In genomic region chr10:36489928-36490279, GRCh38 we compare ENCODE assay signal across 13 cellular contexts.
DNase-seq lines count a peak whose midpoint lies in the region; TF ChIP-seq lines count a peak whose summit lies in the region.
"Had no signal": no experiment of that assay in that cellular context is flagged by ENCODE, and none has a peak within 500 bp of the region (broad histone marks: within the 10 kb centered on the region; RNA-seq: fewer than 3 reads in every experiment).

No MANE protein-coding gene starts in this region.

- H2AFZ ChIP-seq in OCI-LY7 (ENCODE audit: low read length) = no peak overlapping the region

- H3K27me3 Mint-ChIP-seq in osteocyte (ENCODE audit: unreplicated experiment) = no peaks in the 10 kb centered on the region
- H3K27me3 Mint-ChIP-seq: activated naive CD8-positive, alpha-beta T cell treated with anti-CD3 and anti-CD28 coated beads for 36 hours had no signal

- no peaks in the 10 kb centered on the region for H3K79me2 ChIP-seq in OCI-LY7 (ENCODE audit: insufficient read depth, low read depth, low read length)

- BruUV-seq in OCI-LY7 (replicated peaks; lab: Mats Ljungman, UMichigan) = no TSS peak

- H4K20me1 ChIP-seq in OCI-LY7 (ENCODE audit: insufficient read depth, low read length) = no peaks in the 10 kb centered on the region

- peaks cover 64% of the 10 kb centered on the region for H3K4me1 Mint-ChIP-seq in osteocyte (ENCODE audit: unreplicated experiment)
- H3K4me1 Mint-ChIP-seq: activated naive CD8-positive, alpha-beta T cell treated with anti-CD3 and anti-CD28 coated beads for 36 hours had no signal

- POLR2A ChIA-PET in OCI-LY7 (lab: Charles Lee) = no interaction called here

- H3K4me3 ChIP-seq in SK-N-MC (no peak overlapping the region), fibroblast of mammary gland (ENCODE audit: control insufficient read depth, low read depth, low read length) (no peak overlapping the region), OCI-LY7 (ENCODE audit: low read depth, low read length, poor library complexity, severe bottlenecking) (no peak overlapping the region)
- H3K4me3 ChIP-seq: GM12878 had no signal

- H3K4me3 Mint-ChIP-seq in osteocyte (ENCODE audit: unreplicated experiment) = no peak overlapping the region
- H3K4me3 Mint-ChIP-seq: activated naive CD8-positive, alpha-beta T cell treated with anti-CD3 and anti-CD28 coated beads for 36 hours had no signal

- H3K27ac ChIP-seq in SK-N-MC = peak overlapping the region; percentile 42
- no peak overlapping the region for H3K27ac ChIP-seq in OCI-LY7 (ENCODE audit: low read depth, low read length, poor library complexity, severe bottlenecking)

- H3K27ac Mint-ChIP-seq in osteocyte (ENCODE audit: unreplicated experiment) = peak overlapping the region; percentile 95
- H3K27ac Mint-ChIP-seq: activated naive CD8-positive, alpha-beta T cell treated with anti-CD3 and anti-CD28 coated beads for 36 hours had no signal

- H3K9me2 ChIP-seq in OCI-LY7 (ENCODE audit: insufficient read depth, low read length) = no peaks in the 10 kb centered on the region

- CTCF ChIA-PET in OCI-LY7 (lab: Charles Lee; ENCODE audit: unreplicated experiment) = no interaction called here

- no peaks in the 10 kb centered on the region for H3K36me3 Mint-ChIP-seq in osteocyte (ENCODE audit: unreplicated experiment)
- H3K36me3 Mint-ChIP-seq: activated naive CD8-positive, alpha-beta T cell treated with anti-CD3 and anti-CD28 coated beads for 36 hours had no signal

- H3K9ac ChIP-seq in SK-N-MC (ENCODE audit: insufficient read length) = no peak overlapping the region

- H3K36me3 ChIP-seq in SK-N-MC (ENCODE audit: insufficient read depth, low read length) (no peaks in the 10 kb centered on the region), OCI-LY7 (ENCODE audit: insufficient read depth, low read length) (no peaks in the 10 kb centered on the region)

- no peak overlapping the region for H3K4me2 ChIP-seq in OCI-LY7 (ENCODE audit: low read length)

- DNase-seq in AG20443 (ENCODE audit: low spot score) = peak; percentile 58
- DNase-seq in SK-N-MC (ENCODE audit: low read depth, low spot score) = no peak
- DNase-seq in fibroblast of mammary gland (ENCODE audit: low read depth) = peak; percentile 77
- no peak for DNase-seq in osteocyte (ENCODE audit: extremely low spot score, unreplicated experiment)
- DNase-seq in SIG-M5 treated with dmso at 0.1 percent for 504 hours (lab: John Stamatoyannopoulos, UW; ENCODE audit: unreplicated experiment) = no peak
- no peak for DNase-seq in OCI-LY7 (ENCODE audit: low spot score)
- no peak for DNase-seq in posterior cingulate gyrus
- no peak for DNase-seq in NCI-H1105 treated with DMSO at 0.1 percent for 48 hours (lab: John Stamatoyannopoulos, UW)
- DNase-seq: activated naive CD8-positive, alpha-beta T cell treated with anti-CD3 and anti-CD28 coated beads for 36 hours; kidney; NCI-H82; occipital lobe had no signal

- H3K9me3 ChIP-seq in SK-N-MC (ENCODE audit: low read depth, low read length) (no peaks in the 10 kb centered on the region), OCI-LY7 (ENCODE audit: low read length) (no peaks in the 10 kb centered on the region)

- TF ChIP-seq CTCF in fibroblast of mammary gland (conservative IDR thresholded peaks at IDR 0.05; ENCODE audit: control insufficient read depth, insufficient read depth, low read depth, low read length) (no peak), osteocyte (IDR thresholded peaks at IDR 0.05) (no peak), OCI-LY7 (conservative IDR thresholded peaks at IDR 0.05; ENCODE audit: low read length) (no peak)

- intact Hi-C loops in OCI-LY7 (cut with micrococcal nuclease; ENCODE audit: unreplicated experiment) = no loop called here
- intact Hi-C loops in posterior cingulate gyrus (cut with DNase I) = no loop called here

- H3K9me3 Mint-ChIP-seq in osteocyte (ENCODE audit: unreplicated experiment) = no peaks in the 10 kb centered on the region

- H3K4me1 ChIP-seq in OCI-LY7 (ENCODE audit: insufficient read depth, low read length, poor library complexity, severe bottlenecking) = no peaks in the 10 kb centered on the region

Comparison
In these comparisons a context has a peak if more than half of its experiments do, and no peak if none do; other contexts are left out.
1. DNase-seq: peak in AG20443 (single experiment) and fibroblast of mammary gland (single experiment); none in SK-N-MC (single experiment), osteocyte (single experiment), SIG-M5 treated with dmso at 0.1 percent for 504 hours (single experiment), OCI-LY7 (single experiment), posterior cingulate gyrus (0 of 10) and NCI-H1105 treated with DMSO at 0.1 percent for 48 hours (single experiment).